ENCODE assay signal across 17 cellular contexts in genomic region chr7:36460811-36461429, GRCh38.
DNase-seq lines count a peak whose midpoint lies in the region; ATAC-seq, FAIRE-seq and TF ChIP-seq lines count a peak whose summit lies in the region.
"Had no signal": no experiment of that assay in that cellular context is flagged by ENCODE, and none has a peak within 500 bp of the region (broad histone marks: within the 10 kb centered on the region; RNA-seq: fewer than 3 reads in every experiment).

No MANE protein-coding gene starts in this region.

- H3K4me1 ChIP-seq in right lobe of liver (peaks cover 0 to 17% (median 3%) of the 10 kb centered on the region in 4 donors), small intestine (ENCODE audit: control insufficient read depth in 2 of 2, insufficient read depth in 1 of 2, low read depth in 1 of 2, low read length in 1 of 2) (no peaks in the 10 kb centered on the region)
- H3K4me1 ChIP-seq: HAP-1 had no signal

- peak; percentile 89 for DNase-seq in left lobe of liver (ENCODE audit: low spot score)
- DNase-seq in right lobe of liver, result peak; percentile 52 to 84 (median 81)
- peak; percentile 59 for DNase-seq in small intestine
- DNase-seq in HuH-7.5 (ENCODE audit: low spot score), result no peak
- no peak for DNase-seq in hypothalamus (lab: John Stamatoyannopoulos, UW)
- no peak for DNase-seq in NCI-H187 (lab: John Stamatoyannopoulos, UW)
- DNase-seq: C1 segment of cervical spinal cord; Calu3; CD4-positive, alpha-beta memory T cell; COR-L47; DMS53; DND-41; GOT3 had no signal

- no peak for FAIRE-seq in small intestine (lab: Jason Lieb, UNC)
- FAIRE-seq: G401.6, GM12892, H54 had no signal

- no peak for TF ChIP-seq POLR2A in right lobe of liver (IDR thresholded peaks at IDR 0.05)

- no peak for TF ChIP-seq CTCF in right lobe of liver (IDR thresholded peaks at IDR 0.05)

- intact Hi-C loops in right lobe of liver (cut with DNase I), result no loop called here

- H3K27ac ChIP-seq in right lobe of liver (peak overlapping the region; percentile 6 to 81 (median 78)), small intestine (ENCODE audit: low read depth in 1 of 2, low read length in 1 of 2) (no peak overlapping the region)

- H3K36me3 ChIP-seq in right lobe of liver, result no peaks in the 10 kb centered on the region
- no peaks in the 10 kb centered on the region for H3K36me3 ChIP-seq in small intestine (ENCODE audit: control insufficient read depth in 2 of 2, insufficient read depth in 2 of 2, low read length in 2 of 2)
- H3K36me3 ChIP-seq: HAP-1 had no signal

- H3K27me3 ChIP-seq in right lobe of liver (no peaks in the 10 kb centered on the region), small intestine (ENCODE audit: control insufficient read depth in 2 of 2, insufficient read depth in 2 of 2, low read length in 2 of 2) (no peaks in the 10 kb centered on the region)

- no peaks in the 10 kb centered on the region for H3K9me3 ChIP-seq in right lobe of liver
- no peaks in the 10 kb centered on the region for H3K9me3 ChIP-seq in small intestine (ENCODE audit: control insufficient read depth, low read depth)
- H3K9me3 ChIP-seq: HAP-1 had no signal

- H3K4me3 ChIP-seq in right lobe of liver, result no peak overlapping the region
- H3K4me3 ChIP-seq in small intestine (ENCODE audit: low read depth in 1 of 2, low read length in 2 of 2), result no peak overlapping the region
- H3K4me3 ChIP-seq: HAP-1 had no signal

- 36% methylated on average over 4 of the region's 8 CpGs for WGBS in right lobe of liver (ENCODE audit: insufficient coverage, low coverage, low lambda C conversion rate, missing lambda C conversion rate)
- WGBS in small intestine, 3 donors, result 61 to 83% (median 65%) methylated on average over 8 of the region's 8 CpGs

- ATAC-seq in left lobe of liver, result peak; percentile 98
- ATAC-seq in right lobe of liver, result peak; percentile 89 to 98 (median 98)

Comparison
In these comparisons a context has a peak if more than half of its experiments do, and no peak if none do; other contexts are left out.
1. DNase-seq: peak in left lobe of liver (single experiment), right lobe of liver (3 of 3) and small intestine (single experiment); none in HuH-7.5 (single experiment), hypothalamus (0 of 51) and NCI-H187 (0 of 2).
2. H3K27ac ChIP-seq: peak in right lobe of liver (3 of 3); none in small intestine (0 of 2).